6 cellular contexts compared by ENCODE assay signal in the genomic region with DNA sequence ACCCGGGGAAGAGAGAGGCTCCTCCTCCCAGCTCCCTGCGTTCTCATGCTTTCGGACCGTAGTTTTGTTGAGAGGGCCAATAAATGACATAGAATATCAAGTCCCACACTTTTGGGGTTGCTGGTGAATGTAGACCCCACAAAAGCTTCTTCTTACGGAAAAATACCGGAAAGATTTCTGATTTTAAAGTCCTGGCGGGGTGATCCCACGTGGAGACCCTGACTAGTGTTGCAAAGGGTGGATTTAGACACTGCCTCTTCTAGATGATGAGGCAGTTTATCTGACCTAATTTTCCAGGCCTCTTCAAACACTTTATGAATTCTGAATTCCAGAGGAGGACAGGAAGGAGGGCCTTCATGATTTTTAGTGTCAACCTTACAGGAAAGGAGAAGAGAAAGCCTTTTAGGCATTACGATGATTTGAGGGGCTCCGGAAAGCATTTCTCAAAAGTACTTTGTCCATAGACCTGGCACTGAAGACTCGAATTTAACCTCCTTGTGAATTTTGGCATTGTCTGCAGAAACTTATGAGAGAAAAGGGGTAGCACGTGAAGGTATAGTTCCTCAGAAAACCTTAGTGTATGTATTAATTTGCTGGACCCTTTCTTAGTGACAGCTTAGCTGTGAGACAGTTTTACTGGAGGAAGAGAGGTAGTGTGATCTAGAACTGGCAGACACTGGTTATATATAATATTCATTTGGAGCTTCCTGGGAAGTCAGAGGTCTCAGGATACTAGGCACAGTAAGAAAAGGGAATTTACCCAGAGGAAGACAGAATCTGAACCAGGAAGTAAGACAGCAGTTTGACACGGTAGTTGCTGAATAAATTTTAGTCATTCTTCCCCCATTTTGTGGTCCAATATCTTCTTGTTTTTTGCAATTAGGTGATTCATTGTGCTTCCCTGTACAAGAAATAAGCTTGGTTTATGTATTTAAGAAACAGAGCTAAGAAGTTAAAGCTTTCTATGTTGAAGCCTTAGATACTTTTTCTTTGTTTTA. TPM values are rescaled to one million over a fixed set of nuclear protein-coding genes. Genes with fewer than 3 reads are reported as not detected.
A peak's percentile ranks its signal among the peaks of the same experiment; 100 is the strongest.
DNase-seq lines count a peak whose midpoint lies in the region; ATAC-seq lines count a peak whose summit lies in the region.

No MANE protein-coding gene starts in this region.

- H3K36me3 Mint-ChIP-seq in activated T-helper 2 cell treated with anti-CD3 and anti-CD28 coated beads, Interferon-gamma antibody, Interleukin-2, Interleukin-4, amounts not matched to agents 10 μg/mL and 5 μg/mL and 100 μg/mL, durations not matched to agents 14 hours and 24 hours and 36 hours (ENCODE audit: low read depth), result peaks cover 31% of the 10 kb centered on the region

- intact Hi-C loops in activated T-helper 2 cell treated with anti-CD3 and anti-CD28 coated beads, Interferon-gamma antibody, Interleukin-2, Interleukin-4, amounts not matched to agents 10 μg/mL and 5 μg/mL and 100 μg/mL, durations not matched to agents 14 hours and 24 hours and 36 hours (cut with micrococcal nuclease), result loop anchor here (1.0 to 2.0 kb wide), 3 partner anchors 15 to 129 kb away; a partner anchor contains a TSS

- WGBS in mesenchymal stem cell, result 3% methylated on average over 13 of the region's 13 CpGs

- ATAC-seq in HG03039 (IDR thresholded peaks at IDR 0.05; ENCODE audit: unreplicated experiment), result peak; percentile 38

- no peak overlapping the region for H4K91ac ChIP-seq in mesenchymal stem cell (ENCODE audit: low read length)

- H3K9ac ChIP-seq in mesenchymal stem cell (ENCODE audit: low read length), result peak overlapping the region; percentile 95

- H3K23ac ChIP-seq in mesenchymal stem cell (ENCODE audit: low read length in 2 of 2), result no peak overlapping the region

- peaks cover 10% of the 10 kb centered on the region for H3K79me1 ChIP-seq in mesenchymal stem cell (replicated peaks; ENCODE audit: low read length, poor library complexity, severe bottlenecking)

- peak overlapping the region; percentile 99 for H3K4me3 Mint-ChIP-seq in activated T-helper 2 cell treated with anti-CD3 and anti-CD28 coated beads, Interferon-gamma antibody, Interleukin-2, Interleukin-4, amounts not matched to agents 10 μg/mL and 5 μg/mL and 100 μg/mL, durations not matched to agents 14 hours and 24 hours and 36 hours (ENCODE audit: low read depth)

- H2BK15ac ChIP-seq in mesenchymal stem cell (ENCODE audit: low read depth, poor library complexity, severe bottlenecking), result no peak overlapping the region

- peak overlapping the region; percentile 77 for H3K4me2 ChIP-seq in mesenchymal stem cell (ENCODE audit: low read length, poor library complexity, severe bottlenecking)

- peak overlapping the region; percentile 96 for H3K27ac Mint-ChIP-seq in activated T-helper 2 cell treated with anti-CD3 and anti-CD28 coated beads, Interferon-gamma antibody, Interleukin-2, Interleukin-4, amounts not matched to agents 10 μg/mL and 5 μg/mL and 100 μg/mL, durations not matched to agents 14 hours and 24 hours and 36 hours

- no peak overlapping the region for H2BK5ac ChIP-seq in mesenchymal stem cell (ENCODE audit: low read depth, low read length, poor library complexity, severe bottlenecking)

- H3K14ac ChIP-seq in mesenchymal stem cell (ENCODE audit: low read length in 2 of 2), result peak overlapping the region in 1 of 2 experiments; percentile 62

- H3K9me3 Mint-ChIP-seq in activated T-helper 2 cell treated with anti-CD3 and anti-CD28 coated beads, Interferon-gamma antibody, Interleukin-2, Interleukin-4, amounts not matched to agents 10 μg/mL and 5 μg/mL and 100 μg/mL, durations not matched to agents 14 hours and 24 hours and 36 hours, result no peaks in the 10 kb centered on the region

- H4K8ac ChIP-seq in mesenchymal stem cell (ENCODE audit: low read length), result no peak overlapping the region

- H3K18ac ChIP-seq in mesenchymal stem cell (ENCODE audit: low read depth in 1 of 2, low read length in 2 of 2), result peak overlapping the region in 1 of 2 experiments; percentile 98

- peak overlapping the region; percentile 63 for H2AK5ac ChIP-seq in mesenchymal stem cell (ENCODE audit: low read length, severe bottlenecking)

- peaks cover 25% of the 10 kb centered on the region for H3K4me1 Mint-ChIP-seq in activated T-helper 2 cell treated with anti-CD3 and anti-CD28 coated beads, Interferon-gamma antibody, Interleukin-2, Interleukin-4, amounts not matched to agents 10 μg/mL and 5 μg/mL and 100 μg/mL, durations not matched to agents 14 hours and 24 hours and 36 hours (ENCODE audit: low read depth)

- peaks cover 14% of the 10 kb centered on the region for H3K4me1 ChIP-seq in mesenchymal stem cell (ENCODE audit: control insufficient read depth, insufficient read depth, low read depth, low read length)

- no peaks in the 10 kb centered on the region for H3K27me3 ChIP-seq in mesenchymal stem cell (ENCODE audit: control insufficient read depth in 1 of 2, insufficient read depth in 1 of 2, low read length in 2 of 2)

- no peak overlapping the region for H2BK120ac ChIP-seq in mesenchymal stem cell (ENCODE audit: low read depth, low read length)

- H2AFZ ChIP-seq in mesenchymal stem cell (ENCODE audit: low read depth, low read length), result no peak overlapping the region

- H3K9me3 ChIP-seq in mesenchymal stem cell (ENCODE audit: control insufficient read depth, low read length), result no peaks in the 10 kb centered on the region

- peak overlapping the region; percentile 85 for H3K27ac ChIP-seq in mesenchymal stem cell (ENCODE audit: low read length, poor library complexity, severe bottlenecking)

- DNase-seq in ELR (ENCODE audit: low read depth) (peak; percentile 75), mesenchymal stem cell (peak; percentile 85), NCI-H2196 (lab: John Stamatoyannopoulos, UW; ENCODE audit: unreplicated experiment) (no peak), amygdala (lab: John Stamatoyannopoulos, UW) (no peak)
- no peak for DNase-seq in activated T-helper 2 cell treated with anti-CD3 and anti-CD28 coated beads, Interferon-gamma antibody, Interleukin-2, Interleukin-4, amounts not matched to agents 10 μg/mL and 5 μg/mL and 100 μg/mL, durations not matched to agents 14 hours and 24 hours and 36 hours (ENCODE audit: low spot score)

- no peaks in the 10 kb centered on the region for H3K27me3 Mint-ChIP-seq in activated T-helper 2 cell treated with anti-CD3 and anti-CD28 coated beads, Interferon-gamma antibody, Interleukin-2, Interleukin-4, amounts not matched to agents 10 μg/mL and 5 μg/mL and 100 μg/mL, durations not matched to agents 14 hours and 24 hours and 36 hours (ENCODE audit: low read depth)

- peak overlapping the region; percentile 76 to 90 for H3K4me3 ChIP-seq in mesenchymal stem cell (ENCODE audit: insufficient read depth in 1 of 2, low read depth in 1 of 2, low read length in 2 of 2)

- no peak overlapping the region for H2BK12ac ChIP-seq in mesenchymal stem cell (ENCODE audit: low read length in 2 of 2)

- peak overlapping the region in 1 of 2 experiments; percentile 42 for H3K4ac ChIP-seq in mesenchymal stem cell (ENCODE audit: low read depth in 1 of 2, low read length in 2 of 2)

- H3K36me3 ChIP-seq in mesenchymal stem cell (ENCODE audit: control insufficient read depth in 1 of 2, insufficient read depth in 2 of 2, low read depth in 1 of 2, low read length in 2 of 2), result peaks cover 0 to 30% of the 10 kb centered on the region in 2 experiments

RNA-seq across cellular contexts. Expression of a gene that starts 0.9 kb away (rescaled TPM):
- 27.4 and 29.9 TPM in 2 replicates for total RNA-seq in activated T-helper 2 cell treated with anti-CD3 and anti-CD28 coated beads, Interferon-gamma antibody, Interleukin-2, Interleukin-4, amounts not matched to agents 10 μg/mL and 5 μg/mL and 100 μg/mL, durations not matched to agents 14 hours and 24 hours and 36 hours
- polyA plus RNA-seq in mesenchymal stem cell (2013, experiment 1 of 2), result 40.0 TPM
- polyA plus RNA-seq in mesenchymal stem cell (2013, experiment 2 of 2), result 39.3 TPM

RNA-seq across cellular contexts. Expression of a gene that starts 15.7 kb away (rescaled TPM):
- total RNA-seq in activated T-helper 2 cell treated with anti-CD3 and anti-CD28 coated beads, Interferon-gamma antibody, Interleukin-2, Interleukin-4, amounts not matched to agents 10 μg/mL and 5 μg/mL and 100 μg/mL, durations not matched to agents 14 hours and 24 hours and 36 hours, result 21.6 and 25.0 TPM in 2 replicates
- polyA plus RNA-seq in mesenchymal stem cell (2013, experiment 1 of 2), result 81.2 TPM
- polyA plus RNA-seq in mesenchymal stem cell (2013, experiment 2 of 2), result 92.6 TPM

RNA-seq across cellular contexts. Expression of a gene that starts 22.4 kb away (rescaled TPM):
- 17.5 and 19.7 TPM in 2 replicates for total RNA-seq in activated T-helper 2 cell treated with anti-CD3 and anti-CD28 coated beads, Interferon-gamma antibody, Interleukin-2, Interleukin-4, amounts not matched to agents 10 μg/mL and 5 μg/mL and 100 μg/mL, durations not matched to agents 14 hours and 24 hours and 36 hours
- polyA plus RNA-seq in mesenchymal stem cell (2013, experiment 1 of 2), result 0.35 TPM
- 0.42 TPM for polyA plus RNA-seq in mesenchymal stem cell (2013, experiment 2 of 2)

RNA-seq across cellular contexts. Expression of a gene that starts 49.6 kb away (rescaled TPM):
- total RNA-seq in activated T-helper 2 cell treated with anti-CD3 and anti-CD28 coated beads, Interferon-gamma antibody, Interleukin-2, Interleukin-4, amounts not matched to agents 10 μg/mL and 5 μg/mL and 100 μg/mL, durations not matched to agents 14 hours and 24 hours and 36 hours, result 10.4 and 11.1 TPM in 2 replicates
- 10.2 TPM for polyA plus RNA-seq in mesenchymal stem cell (2013, experiment 1 of 2)
- 10.1 TPM for polyA plus RNA-seq in mesenchymal stem cell (2013, experiment 2 of 2)

Comparison
In these comparisons a context has a peak if more than half of its experiments do, and no peak if none do; other contexts are left out.
1. DNase-seq: peak in ELR (single experiment) and mesenchymal stem cell (single experiment); none in activated T-helper 2 cell treated with anti-CD3 and anti-CD28 coated beads, Interferon-gamma antibody, Interleukin-2, Interleukin-4, amounts not matched to agents 10 μg/mL and 5 μg/mL and 100 μg/mL, durations not matched to agents 14 hours and 24 hours and 36 hours (single experiment), NCI-H2196 (single experiment) and amygdala (0 of 56).